Comparison of ENCODE assay signal across 16 cellular contexts in the genomic region with DNA sequence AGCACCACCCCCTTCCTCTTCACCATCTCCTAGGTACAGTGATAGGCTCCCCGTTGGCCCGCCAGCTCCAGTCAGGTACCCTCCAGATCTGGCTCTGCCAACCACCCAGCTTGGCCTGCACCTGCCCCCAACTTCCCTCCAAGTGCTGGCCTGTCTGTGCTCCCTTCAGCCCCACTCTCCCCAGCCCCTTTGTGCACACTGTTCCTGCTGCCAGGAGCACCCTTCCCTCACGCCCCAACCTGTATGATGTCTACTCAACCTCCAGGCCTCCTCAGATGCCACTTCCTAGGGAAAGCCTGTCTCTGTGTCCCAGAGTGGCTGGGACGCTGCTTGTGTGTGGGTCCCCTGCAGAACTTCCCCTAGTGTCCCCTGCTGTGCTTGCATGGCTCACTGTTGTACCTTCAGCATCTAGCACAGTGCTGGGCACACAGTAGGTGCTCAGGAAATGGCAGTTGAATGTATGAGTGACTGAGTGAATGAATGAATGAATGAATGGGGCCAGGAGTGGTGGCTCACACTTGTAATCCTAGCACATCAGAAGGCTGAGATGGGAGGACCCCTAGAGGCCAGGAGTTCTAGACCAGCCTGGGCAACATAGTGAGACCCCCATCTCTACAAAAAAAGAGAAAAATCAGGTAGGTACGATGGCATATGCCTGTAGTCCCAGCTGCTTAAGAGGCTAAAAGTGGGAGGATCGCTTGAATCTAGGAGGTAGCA. TPM values are rescaled to one million over a fixed set of nuclear protein-coding genes. Genes with fewer than 3 reads are reported as not detected.
DNase-seq lines count a peak whose midpoint lies in the region; ATAC-seq and TF ChIP-seq lines count a peak whose summit lies in the region.
"Had no signal": no experiment of that assay in that cellular context is flagged by ENCODE, and none has a peak within 500 bp of the region (broad histone marks: within the 10 kb centered on the region; RNA-seq: fewer than 3 reads in every experiment).

No MANE protein-coding gene starts in this region.

- CTCF ChIA-PET in activated CD4-positive, alpha-beta T cell treated with anti-CD3 and anti-CD28 coated beads, Interleukin-2, amount 10 ng/mL, durations not matched to agents 7 days and 5 days (lab: Charles Lee) = interaction anchor here (0.6 to 1.4 kb wide), 4 partner anchors 11 to 815 kb away, joined by 3 to 5 read pairs (median 4); no protein-coding TSS in a partner anchor
- CTCF ChIA-PET in activated CD4-positive, alpha-beta T cell treated with anti-CD3 and anti-CD28 coated beads for 36 hours (lab: Charles Lee) = interaction anchor here (0.6 to 1.3 kb wide), 4 partner anchors 14 to 109 kb away, joined by 3 to 5 read pairs (median 3); no protein-coding TSS in a partner anchor

- intact Hi-C loops in activated CD4-positive, alpha-beta T cell treated with anti-CD3 and anti-CD28 coated beads for 36 hours (cut with DNase I, micrococcal nuclease) = loop anchor here in 1 of 2 experiments (10.0 kb wide), 1 partner anchor 1198 kb away; no protein-coding TSS in a partner anchor

- no peaks in the 10 kb centered on the region for H3K9me3 ChIP-seq in MM.1S (replicated peaks; ENCODE audit: insufficient read depth, low read length)
- H3K9me3 ChIP-seq: A549, left ventricle myocardium inferior, transverse colon had no signal

- peak overlapping the region; percentile 84 for H3K9ac ChIP-seq in MM.1S (ENCODE audit: low read length)

- peaks cover 20% of the 10 kb centered on the region for H3K36me3 ChIP-seq in MM.1S (replicated peaks; ENCODE audit: insufficient read depth, low read length)
- H3K36me3 ChIP-seq: left ventricle myocardium inferior, transverse colon, WERI-Rb-1 had no signal

- TF ChIP-seq CTCF in MM.1S (IDR thresholded peaks at IDR 0.05; ENCODE audit: low read length) = no peak
- TF ChIP-seq CTCF in coronary artery (IDR thresholded peaks at IDR 0.05) = no peak

- no peaks in the 10 kb centered on the region for H4K20me1 ChIP-seq in MM.1S (ENCODE audit: insufficient read depth, low read length)

- H3F3A ChIP-seq in MM.1S (ENCODE audit: insufficient read depth, low read length) = peaks cover 46% of the 10 kb centered on the region

- H3K36me3 Mint-ChIP-seq in activated CD4-positive, alpha-beta T cell treated with anti-CD3 and anti-CD28 coated beads, Interleukin-2, amount 10 ng/mL, durations not matched to agents 7 days and 5 days (ENCODE audit: low read depth) = peaks cover 28% of the 10 kb centered on the region
- peaks cover 2% of the 10 kb centered on the region for H3K36me3 Mint-ChIP-seq in activated CD4-positive, alpha-beta T cell treated with anti-CD3 and anti-CD28 coated beads for 36 hours (ENCODE audit: low read depth)
- peaks cover 27% of the 10 kb centered on the region for H3K36me3 Mint-ChIP-seq in stimulated activated effector memory CD8-positive, alpha-beta T cell treated with anti-CD3 and anti-CD28 coated beads, Interleukin-12 subunit alpha, Interleukin-12 subunit beta, amount 100 ng/mL, for 72 hours

- H3K4me1 ChIP-seq in MM.1S (ENCODE audit: low read length) = peaks cover 25% of the 10 kb centered on the region

- no peak for DNase-seq in activated CD4-positive, alpha-beta T cell treated with anti-CD3 and anti-CD28 coated beads, Interleukin-2, amount 10 ng/mL, durations not matched to agents 7 days and 5 days
- no peak for DNase-seq in activated CD4-positive, alpha-beta T cell treated with anti-CD3 and anti-CD28 coated beads for 36 hours
- DNase-seq in MM.1S (no peak), coronary artery (ENCODE audit: low spot score) (peak; percentile 56), NCI-H2227 (lab: John Stamatoyannopoulos, UW; ENCODE audit: unreplicated experiment) (no peak), NCI-H524 (lab: John Stamatoyannopoulos, UW) (no peak)
- DNase-seq in stimulated activated effector memory CD8-positive, alpha-beta T cell treated with anti-CD3 and anti-CD28 coated beads, Interleukin-12 subunit alpha, Interleukin-12 subunit beta, amount 100 ng/mL, for 72 hours (ENCODE audit: low spot score in 2 of 2) = no peak
- DNase-seq: left ventricle myocardium inferior, NCI-H1105, nephron progenitor cell, right cardiac atrium, WERI-Rb-1 had no signal

- no peaks in the 10 kb centered on the region for H3K27me3 Mint-ChIP-seq in activated CD4-positive, alpha-beta T cell treated with anti-CD3 and anti-CD28 coated beads, Interleukin-2, amount 10 ng/mL, durations not matched to agents 7 days and 5 days
- H3K27me3 Mint-ChIP-seq in activated CD4-positive, alpha-beta T cell treated with anti-CD3 and anti-CD28 coated beads for 36 hours = peaks cover 7% of the 10 kb centered on the region

- H3K4me1 Mint-ChIP-seq in activated CD4-positive, alpha-beta T cell treated with anti-CD3 and anti-CD28 coated beads, Interleukin-2, amount 10 ng/mL, durations not matched to agents 7 days and 5 days = peaks cover 55% of the 10 kb centered on the region
- peaks cover 51% of the 10 kb centered on the region for H3K4me1 Mint-ChIP-seq in activated CD4-positive, alpha-beta T cell treated with anti-CD3 and anti-CD28 coated beads for 36 hours
- peaks cover 70% of the 10 kb centered on the region for H3K4me1 Mint-ChIP-seq in stimulated activated effector memory CD8-positive, alpha-beta T cell treated with anti-CD3 and anti-CD28 coated beads, Interleukin-12 subunit alpha, Interleukin-12 subunit beta, amount 100 ng/mL, for 72 hours
- H3K4me1 Mint-ChIP-seq: GM23338 had no signal

- H3K27ac Mint-ChIP-seq in activated CD4-positive, alpha-beta T cell treated with anti-CD3 and anti-CD28 coated beads, Interleukin-2, amount 10 ng/mL, durations not matched to agents 7 days and 5 days = peak overlapping the region; percentile 94
- no peak overlapping the region for H3K27ac Mint-ChIP-seq in activated CD4-positive, alpha-beta T cell treated with anti-CD3 and anti-CD28 coated beads for 36 hours
- H3K27ac Mint-ChIP-seq in stimulated activated effector memory CD8-positive, alpha-beta T cell treated with anti-CD3 and anti-CD28 coated beads, Interleukin-12 subunit alpha, Interleukin-12 subunit beta, amount 100 ng/mL, for 72 hours = peak overlapping the region; percentile 76
- H3K27ac Mint-ChIP-seq: GM23338, nephron progenitor cell had no signal

- peaks cover 55% of the 10 kb centered on the region for H3K79me2 ChIP-seq in MM.1S (ENCODE audit: low read length)

- peak overlapping the region; percentile 97 for H3K4me2 ChIP-seq in MM.1S (ENCODE audit: low read depth, low read length)
- H3K4me2 ChIP-seq: GM23338 had no signal

- H3K9me3 Mint-ChIP-seq in activated CD4-positive, alpha-beta T cell treated with anti-CD3 and anti-CD28 coated beads, Interleukin-2, amount 10 ng/mL, durations not matched to agents 7 days and 5 days = no peaks in the 10 kb centered on the region
- H3K9me3 Mint-ChIP-seq in activated CD4-positive, alpha-beta T cell treated with anti-CD3 and anti-CD28 coated beads for 36 hours (ENCODE audit: low read depth) = no peaks in the 10 kb centered on the region
- no peaks in the 10 kb centered on the region for H3K9me3 Mint-ChIP-seq in stimulated activated effector memory CD8-positive, alpha-beta T cell treated with anti-CD3 and anti-CD28 coated beads, Interleukin-12 subunit alpha, Interleukin-12 subunit beta, amount 100 ng/mL, for 72 hours
- H3K9me3 Mint-ChIP-seq: GM23338, nephron progenitor cell had no signal

- H3K9me2 ChIP-seq in MM.1S (replicated peaks; ENCODE audit: insufficient read depth, low read length) = no peaks in the 10 kb centered on the region

- H3K27ac ChIP-seq in MM.1S (ENCODE audit: low read length) (peak overlapping the region; percentile 98; the same call in 1 of the 2 replicates), coronary artery (no peak overlapping the region)
- H3K27ac ChIP-seq: left ventricle myocardium inferior, WERI-Rb-1 had no signal

- H3K4me3 Mint-ChIP-seq in activated CD4-positive, alpha-beta T cell treated with anti-CD3 and anti-CD28 coated beads, Interleukin-2, amount 10 ng/mL, durations not matched to agents 7 days and 5 days = peak overlapping the region; percentile 73
- H3K4me3 Mint-ChIP-seq in activated CD4-positive, alpha-beta T cell treated with anti-CD3 and anti-CD28 coated beads for 36 hours = no peak overlapping the region
- peak overlapping the region; percentile 71 for H3K4me3 Mint-ChIP-seq in stimulated activated effector memory CD8-positive, alpha-beta T cell treated with anti-CD3 and anti-CD28 coated beads, Interleukin-12 subunit alpha, Interleukin-12 subunit beta, amount 100 ng/mL, for 72 hours
- H3K4me3 Mint-ChIP-seq: GM23338, nephron progenitor cell had no signal

- ATAC-seq in activated CD4-positive, alpha-beta T cell treated with anti-CD3 and anti-CD28 coated beads for 36 hours = no peak
- no peak for ATAC-seq in stimulated activated effector memory CD8-positive, alpha-beta T cell treated with anti-CD3 and anti-CD28 coated beads, Interleukin-12 subunit alpha, Interleukin-12 subunit beta, amount 100 ng/mL, for 72 hours
- ATAC-seq in GM21526 (IDR thresholded peaks at IDR 0.05; ENCODE audit: low FRiP score, unreplicated experiment) = no peak
- ATAC-seq: GM23338 had no signal

- H3K4me3 ChIP-seq in MM.1S (ENCODE audit: low read length) = peak overlapping the region; percentile 67
- H3K4me3 ChIP-seq in coronary artery = no peak overlapping the region
- H3K4me3 ChIP-seq: A549, GM23338, left ventricle myocardium inferior, transverse colon had no signal

- POLR2A ChIA-PET in activated CD4-positive, alpha-beta T cell treated with anti-CD3 and anti-CD28 coated beads, Interleukin-2, amount 10 ng/mL, durations not matched to agents 7 days and 5 days (lab: Charles Lee) = no interaction called here
- POLR2A ChIA-PET in activated CD4-positive, alpha-beta T cell treated with anti-CD3 and anti-CD28 coated beads for 36 hours (lab: Charles Lee) = interaction anchor here (0.6 to 3.9 kb wide), 2 partner anchors 12 to 63 kb away, joined by 4 to 57 read pairs; no protein-coding TSS in a partner anchor

- H3K27me3 ChIP-seq in MM.1S (replicated peaks; ENCODE audit: insufficient read depth, low read length) = no peaks in the 10 kb centered on the region
- H3K27me3 ChIP-seq: transverse colon had no signal

- no peak overlapping the region for H2AFZ ChIP-seq in MM.1S (ENCODE audit: low read length)
- H2AFZ ChIP-seq: GM23338 had no signal

RNA-seq across cellular contexts. Expression of a gene that starts 3.0 kb away (rescaled TPM):
- total RNA-seq in activated CD4-positive, alpha-beta T cell treated with anti-CD3 and anti-CD28 coated beads, Interleukin-2, amount 10 ng/mL, durations not matched to agents 7 days and 5 days = 10 to 100 TPM; 28.3 to 31.4 TPM
- total RNA-seq in activated CD4-positive, alpha-beta T cell treated with anti-CD3 and anti-CD28 coated beads for 36 hours = 1 to 10 TPM in 1 of 2 experiments, under 1 TPM in 1; 0.30 to 1.4 TPM
- total RNA-seq: GM23338, left ventricle myocardium inferior had no signal

RNA-seq across cellular contexts. Expression of a gene that starts 56.3 kb away (rescaled TPM):
- total RNA-seq in activated CD4-positive, alpha-beta T cell treated with anti-CD3 and anti-CD28 coated beads, Interleukin-2, amount 10 ng/mL, durations not matched to agents 7 days and 5 days = not detected
- total RNA-seq in activated CD4-positive, alpha-beta T cell treated with anti-CD3 and anti-CD28 coated beads for 36 hours = not detected
- total RNA-seq: GM23338 had no signal

Comparison
In these comparisons a context has a peak if more than half of its experiments do, and no peak if none do; other contexts are left out.
1. RNA of a gene that starts 3.0 kb away (total RNA-seq): 28.3 to 31.4 TPM in activated CD4-positive, alpha-beta T cell treated with anti-CD3 and anti-CD28 coated beads, Interleukin-2, amount 10 ng/mL, durations not matched to agents 7 days and 5 days; 0.30 to 1.4 TPM in activated CD4-positive, alpha-beta T cell treated with anti-CD3 and anti-CD28 coated beads for 36 hours; every median in the first group is over 10 times any median in the second.